ENCODE assay signal across 1 cellular context in genomic region chr6:105259912-105260889, GRCh38.
A peak's percentile ranks its signal among the peaks of the same experiment; 100 is the strongest.
TF ChIP-seq lines count a peak whose summit lies in the region.

No MANE protein-coding gene starts in this region.

TF ChIP-seq in HEK293, 187 proteins besides CTCF, POLR2A, EP300 and RAD21 (continued from another document and continues in another):
- TF ChIP-seq ZNF148 (tag by site-specific recombination; IDR thresholded peaks at IDR 0.05; ENCODE audit: borderline replicate concordance) (no peak), GFI1B (tag by site-specific recombination; IDR thresholded peaks at IDR 0.05) (no peak), AEBP2 (tag by site-specific recombination; IDR thresholded peaks at IDR 0.05; ENCODE audit: borderline replicate concordance) (no peak), ZNF366 (tag by site-specific recombination; conservative IDR thresholded peaks at IDR 0.05) (no peak), ZNF555 (tag by site-specific recombination; conservative IDR thresholded peaks at IDR 0.05) (no peak), HOXA7 (CRISPR knock-in tag; IDR thresholded peaks at IDR 0.05; ENCODE audit: borderline replicate concordance) (no peak), ZNF544 (tag by site-specific recombination; IDR thresholded peaks at IDR 0.05) (no peak), ZNF449 (tag by site-specific recombination; IDR thresholded peaks at IDR 0.05) (no peak), FEZF1 (tag by site-specific recombination; IDR thresholded peaks at IDR 0.05) (no peak), TCF7L2 (IDR thresholded peaks at IDR 0.05; ENCODE audit: borderline replicate concordance, low read depth, low read length) (no peak), ZFP69B (tag by site-specific recombination; IDR thresholded peaks at IDR 0.05) (no peak), ZNF626 (tag by site-specific recombination; IDR thresholded peaks at IDR 0.05) (no peak), ZNF426 (tag by site-specific recombination; IDR thresholded peaks at IDR 0.05) (no peak), ZNF629 (tag by site-specific recombination; IDR thresholded peaks at IDR 0.05) (peak; percentile 77), ZNF791 (tag by site-specific recombination; IDR thresholded peaks at IDR 0.05) (no peak), ZNF621 (tag by site-specific recombination; IDR thresholded peaks at IDR 0.05) (no peak), GLIS1 (tag by site-specific recombination; IDR thresholded peaks at IDR 0.05) (0 out of 2 replicates have a peak, but pooled peaks have one; percentile 15), ZBTB44 (tag by site-specific recombination; IDR thresholded peaks at IDR 0.05) (peak; percentile 18; the same call in 1 of the 2 replicates), ZFP37 (tag by site-specific recombination; IDR thresholded peaks at IDR 0.05) (no peak), IKZF3 (tag by site-specific recombination; IDR thresholded peaks at IDR 0.05) (no peak), ZNF26 (tag by site-specific recombination; IDR thresholded peaks at IDR 0.05) (no peak), ZBTB21 (tag by site-specific recombination; IDR thresholded peaks at IDR 0.05) (0 out of 2 replicates have a peak, but pooled peaks have one; percentile 18), ZNF398 (tag by site-specific recombination; IDR thresholded peaks at IDR 0.05) (no peak), ZNF394 (tag by site-specific recombination; IDR thresholded peaks at IDR 0.05; ENCODE audit: borderline replicate concordance) (no peak), ZNF114 (tag by site-specific recombination; IDR thresholded peaks at IDR 0.05) (no peak), GLIS2 (tag by site-specific recombination; IDR thresholded peaks at IDR 0.05) (no peak), MZF1 (tag by site-specific recombination; IDR thresholded peaks at IDR 0.05; ENCODE audit: borderline replicate concordance) (peak; percentile 32; the same call in 1 of the 2 replicates), ZFHX2 (tag by site-specific recombination; conservative IDR thresholded peaks at IDR 0.05) (no peak), ZNF580 (tag by site-specific recombination; IDR thresholded peaks at IDR 0.05) (no peak), ZNF391 (tag by site-specific recombination; IDR thresholded peaks at IDR 0.05; ENCODE audit: borderline replicate concordance, low read depth) (no peak), ZNF2 (tag by site-specific recombination; IDR thresholded peaks at IDR 0.05) (no peak), ZNF585B (tag by site-specific recombination; IDR thresholded peaks at IDR 0.05) (peak; percentile 62), ZBTB7A (tag by site-specific recombination; IDR thresholded peaks at IDR 0.05; ENCODE audit: low read depth) (no peak), ZNF341 (tag by site-specific recombination; IDR thresholded peaks at IDR 0.05; ENCODE audit: low read depth) (no peak), BCL11A (tag by site-specific recombination; IDR thresholded peaks at IDR 0.05; ENCODE audit: low read depth) (no peak), REST (tag by site-specific recombination; IDR thresholded peaks at IDR 0.05) (no peak), ZSCAN5A (tag by site-specific recombination; IDR thresholded peaks at IDR 0.05) (no peak), TSHZ1 (tag by site-specific recombination; IDR thresholded peaks at IDR 0.05; ENCODE audit: borderline replicate concordance) (no peak), TRIM28 (IDR thresholded peaks at IDR 0.05; ENCODE audit: borderline replicate concordance, low read length) (peak; percentile 90), ZNF521 (tag by site-specific recombination; IDR thresholded peaks at IDR 0.05) (no peak), SP7 (tag by site-specific recombination; IDR thresholded peaks at IDR 0.05) (peak; percentile 96), ZNF112 (tag by site-specific recombination; IDR thresholded peaks at IDR 0.05) (no peak), ZNF596 (tag by site-specific recombination; IDR thresholded peaks at IDR 0.05) (no peak; the same call in 1 of the 2 replicates), ZNF140 (tag by site-specific recombination; IDR thresholded peaks at IDR 0.05) (no peak), ZNF571 (tag by site-specific recombination; IDR thresholded peaks at IDR 0.05) (no peak), ZNF19 (tag by site-specific recombination; IDR thresholded peaks at IDR 0.05; ENCODE audit: low read depth) (no peak)
